Comparison of ENCODE assay signal across 13 cellular contexts in the genomic region with DNA sequence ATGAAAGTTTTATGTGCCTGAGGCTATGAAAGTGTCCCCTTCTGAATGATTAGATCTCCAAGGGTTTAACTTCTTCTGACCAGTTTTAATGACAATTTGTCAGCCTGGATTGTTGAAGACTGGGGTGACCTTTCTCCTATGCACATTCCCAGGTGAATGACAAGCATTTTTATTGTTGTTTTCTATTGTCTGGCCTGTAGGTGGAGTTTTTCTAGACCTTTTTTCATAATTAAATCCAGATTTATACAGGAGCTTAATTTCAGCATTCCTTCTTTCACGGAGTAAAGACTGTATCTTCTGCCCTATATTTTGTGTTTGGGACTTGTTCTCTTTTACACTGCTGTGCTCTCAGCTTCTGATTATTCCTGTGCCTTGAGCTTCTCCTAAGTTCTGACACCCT.
A peak's percentile ranks its signal among the peaks of the same experiment; 100 is the strongest.
DNase-seq lines count a peak whose midpoint lies in the region; ATAC-seq and TF ChIP-seq lines count a peak whose summit lies in the region.
"Had no signal": no experiment of that assay in that cellular context is flagged by ENCODE, and none has a peak within 500 bp of the region (broad histone marks: within the 10 kb centered on the region; RNA-seq: fewer than 3 reads in every experiment).

No MANE protein-coding gene starts in this region.

- H3K36me3 Mint-ChIP-seq in neural crest cell (ENCODE audit: low read depth): no peaks in the 10 kb centered on the region
- H3K36me3 Mint-ChIP-seq in CD4-positive, alpha-beta T cell (ENCODE audit: low read depth): no peaks in the 10 kb centered on the region
- no peaks in the 10 kb centered on the region for H3K36me3 Mint-ChIP-seq in naive thymus-derived CD4-positive, alpha-beta T cell
- H3K36me3 Mint-ChIP-seq: activated CD8-positive, alpha-beta memory T cell treated with anti-CD3 and anti-CD28 coated beads, Interleukin-2, amount 10 ng/mL, durations not matched to agents 7 days and 5 days had no signal

- H3K27me3 Mint-ChIP-seq in neural crest cell (ENCODE audit: low read depth): no peaks in the 10 kb centered on the region
- H3K27me3 Mint-ChIP-seq in CD4-positive, alpha-beta T cell: peaks cover 10% of the 10 kb centered on the region
- H3K27me3 Mint-ChIP-seq in naive thymus-derived CD4-positive, alpha-beta T cell: peaks cover 0 to 6% (median 5%) of the 10 kb centered on the region in 5 donors

- no peak for TF ChIP-seq POLR2A in NB4 (IDR thresholded peaks at IDR 0.05; ENCODE audit: extremely low read depth, insufficient read length)

- DNase-seq in DMS53 treated with DMSO at 0.1 percent for 48 hours (lab: John Stamatoyannopoulos, UW; ENCODE audit: unreplicated experiment) (peak; percentile 22), NB4 (ENCODE audit: low read depth) (no peak), choroid plexus epithelial cell (ENCODE audit: low read depth) (no peak), neural crest cell (ENCODE audit: low read depth, low spot score) (no peak), mesenteric fat pad (ENCODE audit: low spot score) (no peak)
- no peak for DNase-seq in CD4-positive, alpha-beta T cell
- no peak for DNase-seq in naive thymus-derived CD4-positive, alpha-beta T cell
- DNase-seq: activated CD8-positive, alpha-beta memory T cell treated with anti-CD3 and anti-CD28 coated beads, Interleukin-2, amount 10 ng/mL, durations not matched to agents 7 days and 5 days; KBM-7; lower lobe of right lung; stomach; T1000 had no signal

- CTCF ChIA-PET in CD4-positive, alpha-beta T cell (lab: Charles Lee): interaction anchor here (0.6 kb wide), 1 partner anchor 1145 kb away, joined by 3 read pairs; no protein-coding TSS in a partner anchor
- CTCF ChIA-PET in naive thymus-derived CD4-positive, alpha-beta T cell (lab: Charles Lee): no interaction called here

- no peaks in the 10 kb centered on the region for H3K4me1 Mint-ChIP-seq in neural crest cell
- H3K4me1 Mint-ChIP-seq in CD4-positive, alpha-beta T cell (ENCODE audit: low read depth): peaks cover 11% of the 10 kb centered on the region
- H3K4me1 Mint-ChIP-seq in naive thymus-derived CD4-positive, alpha-beta T cell: peaks cover 0 to 25% (median 10%) of the 10 kb centered on the region in 7 donors

- no peaks in the 10 kb centered on the region for H3K9me3 ChIP-seq in CD4-positive, alpha-beta T cell (ENCODE audit: control insufficient read depth, low read length)
- H3K9me3 ChIP-seq in naive thymus-derived CD4-positive, alpha-beta T cell (ENCODE audit: control insufficient read depth in 2 of 3, low read length in 3 of 3): no peaks in the 10 kb centered on the region
- H3K9me3 ChIP-seq: lower lobe of right lung, stomach had no signal

- no peaks in the 10 kb centered on the region for H3K27me3 ChIP-seq in CD4-positive, alpha-beta T cell (ENCODE audit: control insufficient read depth, insufficient read depth, low read length)
- no peaks in the 10 kb centered on the region for H3K27me3 ChIP-seq in naive thymus-derived CD4-positive, alpha-beta T cell (ENCODE audit: control insufficient read depth in 2 of 2, insufficient read depth in 2 of 2, low read length in 2 of 2)
- H3K27me3 ChIP-seq: stomach had no signal

- H3K4me1 ChIP-seq in naive thymus-derived CD4-positive, alpha-beta T cell (ENCODE audit: control insufficient read depth in 2 of 2, insufficient read depth in 2 of 2, low read length in 2 of 2): peaks cover 0 to 12% of the 10 kb centered on the region in 2 donors
- H3K4me1 ChIP-seq: lower lobe of right lung, stomach had no signal

- intact Hi-C loops in CD4-positive, alpha-beta T cell (cut with DNase I, micrococcal nuclease): no loop called here
- intact Hi-C loops in naive thymus-derived CD4-positive, alpha-beta T cell (cut with micrococcal nuclease): no loop called here

- no peak overlapping the region for H3K27ac ChIP-seq in CD4-positive, alpha-beta T cell (ENCODE audit: low read depth, low read length)
- H3K27ac ChIP-seq in naive thymus-derived CD4-positive, alpha-beta T cell (ENCODE audit: low read depth, low read length): no peak overlapping the region
- H3K27ac ChIP-seq: lower lobe of right lung, stomach had no signal

- no peak for ATAC-seq in CD4-positive, alpha-beta T cell (ENCODE audit: poor library complexity)
- no peak for ATAC-seq in GM21717 (IDR thresholded peaks at IDR 0.05; ENCODE audit: unreplicated experiment)
- ATAC-seq in naive thymus-derived CD4-positive, alpha-beta T cell: no peak
- ATAC-seq: activated CD8-positive, alpha-beta memory T cell treated with anti-CD3 and anti-CD28 coated beads, Interleukin-2, amount 10 ng/mL, durations not matched to agents 7 days and 5 days; lower lobe of right lung had no signal

- H3K36me3 ChIP-seq in naive thymus-derived CD4-positive, alpha-beta T cell (ENCODE audit: control insufficient read depth in 2 of 3, insufficient read depth in 3 of 3, low read length in 3 of 3): no peaks in the 10 kb centered on the region
- H3K36me3 ChIP-seq: lower lobe of right lung, stomach had no signal

- H3K9me3 Mint-ChIP-seq in neural crest cell: no peaks in the 10 kb centered on the region
- no peaks in the 10 kb centered on the region for H3K9me3 Mint-ChIP-seq in CD4-positive, alpha-beta T cell
- peaks cover 0 to 4% (median 0%) of the 10 kb centered on the region in 11 donors for H3K9me3 Mint-ChIP-seq in naive thymus-derived CD4-positive, alpha-beta T cell

- no peak overlapping the region for H3K27ac Mint-ChIP-seq in neural crest cell (ENCODE audit: unreplicated experiment)
- no peak overlapping the region for H3K27ac Mint-ChIP-seq in CD4-positive, alpha-beta T cell
- H3K27ac Mint-ChIP-seq in naive thymus-derived CD4-positive, alpha-beta T cell: no peak overlapping the region
- H3K27ac Mint-ChIP-seq: activated CD8-positive, alpha-beta memory T cell treated with anti-CD3 and anti-CD28 coated beads, Interleukin-2, amount 10 ng/mL, durations not matched to agents 7 days and 5 days had no signal

- POLR2A ChIA-PET in CD4-positive, alpha-beta T cell (lab: Charles Lee): interaction anchor here (0.8 kb wide), 1 partner anchor 14 kb away, joined by 3 read pairs; no protein-coding TSS in a partner anchor
- POLR2A ChIA-PET in naive thymus-derived CD4-positive, alpha-beta T cell (lab: Charles Lee): no interaction called here

- H3K4me3 ChIP-seq in NB4 (ENCODE audit: low read depth, low read length) (no peak overlapping the region), choroid plexus epithelial cell (ENCODE audit: low read depth, low read length) (no peak overlapping the region)
- no peak overlapping the region for H3K4me3 ChIP-seq in naive thymus-derived CD4-positive, alpha-beta T cell (ENCODE audit: low read length)
- H3K4me3 ChIP-seq: lower lobe of right lung, stomach had no signal

- TF ChIP-seq CTCF in NB4 (IDR thresholded peaks at IDR 0.05; ENCODE audit: low read depth, low read length) (peak; percentile 37), choroid plexus epithelial cell (conservative IDR thresholded peaks at IDR 0.05; ENCODE audit: low read depth, low read length) (peak; percentile 38), neural crest cell (conservative IDR thresholded peaks at IDR 0.05) (peak; percentile 55)
- no peak for TF ChIP-seq CTCF in CD4-positive, alpha-beta T cell (IDR thresholded peaks at IDR 0.05)

- H3K4me3 Mint-ChIP-seq in neural crest cell: no peak overlapping the region
- H3K4me3 Mint-ChIP-seq in CD4-positive, alpha-beta T cell: no peak overlapping the region
- H3K4me3 Mint-ChIP-seq in naive thymus-derived CD4-positive, alpha-beta T cell: no peak overlapping the region
- H3K4me3 Mint-ChIP-seq: activated CD8-positive, alpha-beta memory T cell treated with anti-CD3 and anti-CD28 coated beads, Interleukin-2, amount 10 ng/mL, durations not matched to agents 7 days and 5 days had no signal
